In genomic region chr2:119225084-119225864, GRCh38 we compare ENCODE assay signal across 15 cellular contexts. TPM values are rescaled to one million over a fixed set of nuclear protein-coding genes. Genes with fewer than 3 reads are reported as not detected.
DNase-seq lines count a peak whose midpoint lies in the region; ATAC-seq, FAIRE-seq and TF ChIP-seq lines count a peak whose summit lies in the region.
"Had no signal": no experiment of that assay in that cellular context is flagged by ENCODE, and none has a peak within 500 bp of the region (broad histone marks: within the 10 kb centered on the region; RNA-seq: fewer than 3 reads in every experiment).

No MANE protein-coding gene starts in this region.

- no peak overlapping the region for H3K4ac ChIP-seq in neuronal stem cell (ENCODE audit: low read length)

- H3K4me2 ChIP-seq in neuronal stem cell (ENCODE audit: insufficient read depth, low read length, poor library complexity, severe bottlenecking), result no peak overlapping the region

- H3K14ac ChIP-seq in neuronal stem cell (ENCODE audit: low read length), result no peak overlapping the region

- H3K27me3 ChIP-seq in small intestine (ENCODE audit: control insufficient read depth in 2 of 2, insufficient read depth in 2 of 2, low read length in 2 of 2), result no peaks in the 10 kb centered on the region
- H3K27me3 ChIP-seq in neuronal stem cell (ENCODE audit: control insufficient read depth in 3 of 3, insufficient read depth in 3 of 3, low read depth in 1 of 3, low read length in 3 of 3), result peaks cover 3 to 77% (median 29%) of the 10 kb centered on the region in 3 experiments

- no peak overlapping the region for H4K91ac ChIP-seq in neuronal stem cell (ENCODE audit: low read depth, low read length, poor library complexity)

- H3K18ac ChIP-seq in neuronal stem cell (ENCODE audit: low read length), result no peak overlapping the region

- peaks cover 13 to 53% (median 36%) of the 10 kb centered on the region in 5 donors for H3K27me3 Mint-ChIP-seq in naive thymus-derived CD8-positive, alpha-beta T cell

- H2BK15ac ChIP-seq in neuronal stem cell (ENCODE audit: low read length), result no peak overlapping the region

- no peak overlapping the region for H3K27ac ChIP-seq in coronary artery
- peak overlapping the region; percentile 0 to 39 for H3K27ac ChIP-seq in small intestine (ENCODE audit: low read depth in 1 of 2, low read length in 1 of 2)
- no peak overlapping the region for H3K27ac ChIP-seq in neuronal stem cell (replicated peaks; ENCODE audit: low read length)
- H3K27ac ChIP-seq: neutrophil, tibial nerve had no signal

- H3K9me3 Mint-ChIP-seq in naive thymus-derived CD8-positive, alpha-beta T cell, result no peaks in the 10 kb centered on the region

- H2BK5ac ChIP-seq in neuronal stem cell (ENCODE audit: low read length), result no peak overlapping the region

- no peak overlapping the region for H3K23ac ChIP-seq in neuronal stem cell (ENCODE audit: low read depth, low read length, poor library complexity)

- no peak overlapping the region for H2AFZ ChIP-seq in neuronal stem cell (ENCODE audit: low read length)

- peak; percentile 19 for ATAC-seq in HG03432 (IDR thresholded peaks at IDR 0.05; ENCODE audit: unreplicated experiment)
- ATAC-seq in naive thymus-derived CD8-positive, alpha-beta T cell, result no peak

- no peaks in the 10 kb centered on the region for H3K4me1 ChIP-seq in small intestine (ENCODE audit: control insufficient read depth in 2 of 2, insufficient read depth in 1 of 2, low read depth in 1 of 2, low read length in 1 of 2)
- peaks cover 5 to 6% of the 10 kb centered on the region in 2 donors for H3K4me1 ChIP-seq in neuronal stem cell (ENCODE audit: control insufficient read depth in 2 of 2, insufficient read depth in 1 of 2, low read depth in 1 of 2, low read length in 2 of 2)

- no peaks in the 10 kb centered on the region for H3K9me3 ChIP-seq in small intestine (ENCODE audit: control insufficient read depth, low read depth)
- no peaks in the 10 kb centered on the region for H3K9me3 ChIP-seq in neuronal stem cell (replicated peaks in 1 of 2; ENCODE audit: control insufficient read depth in 2 of 2, insufficient read depth in 1 of 2, low read depth in 1 of 2, low read length in 2 of 2)
- H3K9me3 ChIP-seq: neutrophil, tibial nerve had no signal

- peak overlapping the region in 1 of 10 donors; percentile 58 for H3K4me3 Mint-ChIP-seq in naive thymus-derived CD8-positive, alpha-beta T cell

- POLR2A ChIA-PET in naive thymus-derived CD8-positive, alpha-beta T cell (lab: Charles Lee), result no interaction called here

- 22 to 71% (median 22%) methylated on average over 7 of the region's 7 CpGs for WGBS in small intestine, 3 donors
- no CpG with 5 or more reads among the region's 7 CpGs for WGBS in neuronal stem cell (ENCODE audit: extremely low coverage in 2 of 2, insufficient read length in 2 of 2, insufficient replicate concordance in 1 of 2), 2 donors

- H3K27ac Mint-ChIP-seq in naive thymus-derived CD8-positive, alpha-beta T cell, result no peak overlapping the region

- H4K8ac ChIP-seq in neuronal stem cell (ENCODE audit: low read depth, low read length), result no peak overlapping the region

- H3K36me3 Mint-ChIP-seq in naive thymus-derived CD8-positive, alpha-beta T cell, result no peaks in the 10 kb centered on the region

- TF ChIP-seq CTCF in coronary artery (IDR thresholded peaks at IDR 0.05), result no peak

- no peak overlapping the region for H2BK120ac ChIP-seq in neuronal stem cell (ENCODE audit: low read depth, low read length)

- no peaks in the 10 kb centered on the region for H3K36me3 ChIP-seq in small intestine (ENCODE audit: control insufficient read depth in 2 of 2, insufficient read depth in 2 of 2, low read length in 2 of 2)
- H3K36me3 ChIP-seq in neuronal stem cell (replicated peaks in 1 of 2; ENCODE audit: control insufficient read depth in 2 of 2, insufficient read depth in 2 of 2, low read length in 2 of 2), result no peaks in the 10 kb centered on the region
- H3K36me3 ChIP-seq: neutrophil, tibial nerve had no signal

- H2AK5ac ChIP-seq in neuronal stem cell (ENCODE audit: low read depth, low read length), result no peak overlapping the region

- H3K4me1 Mint-ChIP-seq in naive thymus-derived CD8-positive, alpha-beta T cell, result peaks cover 0 to 12% (median 4%) of the 10 kb centered on the region in 4 donors

- no peak for FAIRE-seq in small intestine (lab: Jason Lieb, UNC)

- H3K4me3 ChIP-seq in coronary artery (peak overlapping the region; percentile 89), small intestine (ENCODE audit: low read depth in 1 of 2, low read length in 2 of 2) (no peak overlapping the region), neuronal stem cell (ENCODE audit: low read length in 2 of 2) (no peak overlapping the region)

- peak; percentile 32 for DNase-seq in NCI-H345 (lab: John Stamatoyannopoulos, UW)
- DNase-seq in NCI-H345 treated with DMSO at 0.1 percent for 48 hours (lab: John Stamatoyannopoulos, UW; ENCODE audit: unreplicated experiment), result no peak
- no peak for DNase-seq in coronary artery (ENCODE audit: low spot score)
- DNase-seq in small intestine, result peak; percentile 79
- no peak for DNase-seq in naive thymus-derived CD8-positive, alpha-beta T cell
- DNase-seq in AML-193 (lab: John Stamatoyannopoulos, UW), result no peak
- DNase-seq in neuronal stem cell (ENCODE audit: low spot score), result no peak
- DNase-seq: activated CD4-positive, CD25-positive, alpha-beta regulatory T cell treated with anti-CD3 and anti-CD28 coated beads, Interleukin-2, amount 50 U/mL, for 72 hours; activated gamma-delta T cell; dermis blood vessel endothelial cell; NCI-H1436; Right ventricle myocardium superior had no signal

- no peak overlapping the region for H3K9ac ChIP-seq in neuronal stem cell (ENCODE audit: low read depth, low read length, poor library complexity)

- H3K79me1 ChIP-seq in neuronal stem cell (ENCODE audit: low read depth, low read length), result no peaks in the 10 kb centered on the region

- H2BK12ac ChIP-seq in neuronal stem cell (ENCODE audit: low read length), result no peak overlapping the region

RNA-seq across cellular contexts. Expression of gene STEAP3, which starts 1.6 kb away (rescaled TPM):
- polyA plus RNA-seq in small intestine, result 10 to 100 TPM in 1 of 3 donors, 1 to 10 TPM in 2; 1.3 to 19.2 (median 5.1) TPM
- total RNA-seq in naive thymus-derived CD8-positive, alpha-beta T cell, result not detected
- under 1 TPM in 1 of 3 donors, not detected in 2; 0.24 TPM for polyA plus RNA-seq in naive thymus-derived CD8-positive, alpha-beta T cell
- 0.47 TPM for polyA plus RNA-seq in neuronal stem cell (2013, experiment 1 of 2)
- 0.54 TPM for polyA plus RNA-seq in neuronal stem cell (2013, experiment 2 of 2)

Comparison
In these comparisons a context has a peak if more than half of its experiments do, and no peak if none do; other contexts are left out.
1. DNase-seq: peak in NCI-H345 (single experiment) and small intestine (single experiment); none in NCI-H345 treated with DMSO at 0.1 percent for 48 hours (single experiment), coronary artery (single experiment), naive thymus-derived CD8-positive, alpha-beta T cell (0 of 10), AML-193 (0 of 2) and neuronal stem cell (single experiment).
2. H3K27ac ChIP-seq: peak in small intestine (2 of 2); none in coronary artery (0 of 2) and neuronal stem cell (single experiment).